In the genomic region with DNA sequence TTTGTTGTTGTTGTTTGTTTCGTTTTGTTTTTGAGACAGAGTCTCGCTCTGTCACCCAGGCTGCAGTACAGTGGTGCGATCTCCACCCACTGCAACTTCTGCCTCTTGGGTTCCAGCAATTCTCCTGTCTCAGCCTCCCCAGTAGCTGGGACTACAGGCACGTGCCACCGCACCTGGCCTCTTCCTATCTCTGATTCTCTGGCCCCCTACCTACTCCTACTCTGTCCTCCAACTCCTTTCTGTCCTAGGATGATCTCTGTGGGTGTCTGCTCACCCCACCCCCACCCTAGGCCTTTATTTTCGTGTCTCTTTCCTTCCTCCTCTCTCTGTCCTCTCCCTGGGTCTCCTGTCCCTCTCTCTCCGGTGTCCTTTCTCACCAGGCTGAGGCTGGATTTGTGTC, we compare ENCODE assay signal across 11 cellular contexts. TPM values are rescaled to one million over a fixed set of nuclear protein-coding genes. Genes with fewer than 3 reads are reported as not detected.
DNase-seq lines count a peak whose midpoint lies in the region; ATAC-seq, FAIRE-seq and TF ChIP-seq lines count a peak whose summit lies in the region.
"Had no signal": no experiment of that assay in that cellular context is flagged by ENCODE, and none has a peak within 500 bp of the region (broad histone marks: within the 10 kb centered on the region; RNA-seq: fewer than 3 reads in every experiment).

No MANE protein-coding gene starts in this region.

- H3K4me3 Mint-ChIP-seq in HFFc6 (peak overlapping the region; percentile 95), astrocyte (ENCODE audit: unreplicated experiment) (peak overlapping the region; percentile 98), naive B cell (peak overlapping the region; percentile 53 to 100 (median 99))

- no peak for DNase-seq in AG10803 (ENCODE audit: low read depth)
- no peak for DNase-seq in HFFc6
- no peak for DNase-seq in astrocyte (ENCODE audit: low read depth)
- no peak for DNase-seq in naive B cell
- DNase-seq in posterior cingulate gyrus, result no peak
- DNase-seq in NCI-H2196 treated with DMSO at 0.1 percent for 48 hours (lab: John Stamatoyannopoulos, UW; ENCODE audit: unreplicated experiment), result no peak
- no peak for DNase-seq in A172 (ENCODE audit: low spot score)
- DNase-seq in stimulated activated CD8-positive, alpha-beta memory T cell treated with anti-CD3 and anti-CD28 coated beads, Interleukin-4, amount 100 ng/mL, for 48 hours, result no peak
- DNase-seq: GDM1 had no signal

- no peak for TF ChIP-seq CTCF in AG10803 (conservative IDR thresholded peaks at IDR 0.05; ENCODE audit: low read length)
- TF ChIP-seq CTCF in HFFc6 (IDR thresholded peaks at IDR 0.05), result no peak
- no peak for TF ChIP-seq CTCF in astrocyte (IDR thresholded peaks at IDR 0.05; ENCODE audit: insufficient read depth, low read depth, low read length)

- FAIRE-seq in astrocyte (lab: Jason Lieb, UNC), result no peak
- FAIRE-seq: colon had no signal

- intact Hi-C loops in posterior cingulate gyrus (cut with DNase I), result loop anchor here (5.0 kb wide), 1 partner anchor 47 kb away; a partner anchor contains a TSS

- no peak overlapping the region for H3K27ac ChIP-seq in astrocyte (ENCODE audit: low read depth, low read length)

- no peak for ATAC-seq in naive B cell (ENCODE audit: low read depth in 2 of 2)

- H3K27ac Mint-ChIP-seq in HFFc6, result no peak overlapping the region
- peak overlapping the region; percentile 94 for H3K27ac Mint-ChIP-seq in astrocyte (ENCODE audit: unreplicated experiment)
- peak overlapping the region in 3 of 6 donors; percentile 38 to 100 (median 76) for H3K27ac Mint-ChIP-seq in naive B cell

- H3K4me1 Mint-ChIP-seq in HFFc6 (ENCODE audit: low read depth), result peaks cover 27% of the 10 kb centered on the region
- peaks cover 5% of the 10 kb centered on the region for H3K4me1 Mint-ChIP-seq in astrocyte (ENCODE audit: low read depth, unreplicated experiment)
- peaks cover 44 to 72% (median 65%) of the 10 kb centered on the region in 3 donors for H3K4me1 Mint-ChIP-seq in naive B cell

- H3K79me2 ChIP-seq in astrocyte (ENCODE audit: insufficient read depth, low read length), result peaks cover 13% of the 10 kb centered on the region

- peaks cover 4% of the 10 kb centered on the region for H4K20me1 ChIP-seq in astrocyte (ENCODE audit: insufficient read depth, low read length)

- no peaks in the 10 kb centered on the region for H3K9me3 Mint-ChIP-seq in HFFc6
- no peaks in the 10 kb centered on the region for H3K9me3 Mint-ChIP-seq in astrocyte (ENCODE audit: unreplicated experiment)
- H3K9me3 Mint-ChIP-seq in naive B cell, result peaks cover 0 to 2% (median 0%) of the 10 kb centered on the region in 7 donors

- H3K27me3 Mint-ChIP-seq in HFFc6 (ENCODE audit: insufficient read depth) (no peaks in the 10 kb centered on the region; the same call in 1 of the 2 replicates), astrocyte (ENCODE audit: low read depth, unreplicated experiment) (no peaks in the 10 kb centered on the region), naive B cell (no peaks in the 10 kb centered on the region)

- H3K9ac ChIP-seq in astrocyte (ENCODE audit: low read length), result peak overlapping the region; percentile 94

- peak overlapping the region; percentile 47 for H3K4me3 ChIP-seq in AG10803 (ENCODE audit: low read length)
- H3K4me3 ChIP-seq in astrocyte (ENCODE audit: insufficient read depth, low read depth, low read length), result peak overlapping the region; percentile 96

- H3K4me2 ChIP-seq in astrocyte (ENCODE audit: low read length), result peak overlapping the region; percentile 98

- H3K27me3 ChIP-seq in astrocyte (ENCODE audit: insufficient read depth, low read length), result no peaks in the 10 kb centered on the region

- no peaks in the 10 kb centered on the region for H3K9me3 ChIP-seq in astrocyte (ENCODE audit: insufficient read depth, low read depth, low read length)

- H2AFZ ChIP-seq in astrocyte (ENCODE audit: low read depth, low read length), result no peak overlapping the region

- H3K4me1 ChIP-seq in astrocyte (ENCODE audit: insufficient read depth, low read length), result peaks cover 8% of the 10 kb centered on the region

- H3K36me3 ChIP-seq in astrocyte (ENCODE audit: insufficient read depth, low read length), result no peaks in the 10 kb centered on the region

- H3K36me3 Mint-ChIP-seq in HFFc6 (ENCODE audit: low read depth) (peaks cover 18% of the 10 kb centered on the region; the same call in 1 of the 2 replicates), astrocyte (ENCODE audit: low read depth, unreplicated experiment) (peaks cover 16% of the 10 kb centered on the region), naive B cell (peaks cover 6 to 18% of the 10 kb centered on the region in 2 donors)

RNA-seq across cellular contexts. Expression of a gene that starts 1.2 kb away (rescaled TPM):
- 10 to 100 TPM; 55.8 to 65.6 (median 57.5) TPM for total RNA-seq in HFFc6 (2021; fragmentation: NEBNext Ultra II Directional; extraction: Animal tissue kit (Norgen Biotek cat#: 25700))
- total RNA-seq in astrocyte, result 61.3 and 76.4 TPM in 2 replicates
- 10 to 100 TPM; 70.3 to 95.3 (median 79.0) TPM for polyA plus RNA-seq in naive B cell (ENCODE audit: low read depth in 6 of 6)
- 103 and 119 TPM in 2 replicates for total RNA-seq in A172 (2014; rRNA removed; shearing (Covaris generic))

RNA-seq across cellular contexts. Expression of a gene that starts 2.6 kb away (rescaled TPM):
- 10 to 100 TPM; 13.9 to 23.0 (median 19.8) TPM for total RNA-seq in HFFc6 (2021; fragmentation: NEBNext Ultra II Directional; extraction: Animal tissue kit (Norgen Biotek cat#: 25700))
- 13.0 and 19.2 TPM in 2 replicates for total RNA-seq in astrocyte
- 100 to 1,000 TPM in 1 of 6 donors, 10 to 100 TPM in 5; 54.2 to 103 (median 74.6) TPM for polyA plus RNA-seq in naive B cell (ENCODE audit: low read depth in 6 of 6)
- 41.6 and 47.0 TPM in 2 replicates for total RNA-seq in A172 (2014; rRNA removed; shearing (Covaris generic))

RNA-seq across cellular contexts. Expression of a gene that starts 9.1 kb away (rescaled TPM):
- total RNA-seq in HFFc6 (2021; fragmentation: NEBNext Ultra II Directional; extraction: Animal tissue kit (Norgen Biotek cat#: 25700)), result under 1 TPM in 5 of 6 experiments, not detected in 1; 0.05 to 0.17 (median 0.09) TPM
- total RNA-seq in astrocyte, result 0.12 and 0.16 TPM in 2 replicates
- polyA plus RNA-seq in naive B cell (ENCODE audit: low read depth in 6 of 6), result not detected
- 0.12 TPM in 1 of 2 replicates, not detected in the other for total RNA-seq in A172 (2014; rRNA removed; shearing (Covaris generic))

RNA-seq across cellular contexts. Expression of a gene that starts 23.6 kb away (rescaled TPM):
- 10 to 100 TPM in 2 of 6 experiments, 1 to 10 TPM in 4; 4.9 to 12.5 (median 9.4) TPM for total RNA-seq in HFFc6 (2021; fragmentation: NEBNext Ultra II Directional; extraction: Animal tissue kit (Norgen Biotek cat#: 25700))
- total RNA-seq in astrocyte, result 0.38 TPM in 1 of 2 replicates, not detected in the other
- polyA plus RNA-seq in naive B cell (ENCODE audit: low read depth in 6 of 6), result 10 to 100 TPM in 5 of 6 donors, 1 to 10 TPM in 1; 9.5 to 15.0 (median 11.4) TPM
- 4.7 and 6.2 TPM in 2 replicates for total RNA-seq in A172 (2014; rRNA removed; shearing (Covaris generic))

RNA-seq across cellular contexts. Expression of a gene that starts 25.2 kb away (rescaled TPM):
- total RNA-seq in HFFc6 (2021; fragmentation: NEBNext Ultra II Directional; extraction: Animal tissue kit (Norgen Biotek cat#: 25700)), result not detected
- not detected in 2 replicates for total RNA-seq in astrocyte
- not detected for polyA plus RNA-seq in naive B cell (ENCODE audit: low read depth in 6 of 6)
- not detected in 2 replicates for total RNA-seq in A172 (2014; rRNA removed; shearing (Covaris generic))
- total RNA-seq: lung microvascular endothelial cell had no signal
